Comparison of ENCODE assay signal across 30 cellular contexts in genomic region chr18:4789506-4789905, GRCh38.
"Had no signal": no experiment of that assay in that cellular context is flagged by ENCODE, and none has a peak within 500 bp of the region (broad histone marks: within the 10 kb centered on the region; RNA-seq: fewer than 3 reads in every experiment).

No MANE protein-coding gene starts in this region.

- H3K4me1 ChIP-seq: esophagus squamous epithelium, gastroesophageal sphincter, lower lobe of right lung, spleen, tibial artery, uterus had no signal

- H3K4me3 Mint-ChIP-seq: activated B cell treated with CpG ODN at 0.5 μM for 24 hours; activated CD4-positive, alpha-beta T cell treated with anti-CD3 and anti-CD28 coated beads for 36 hours; activated naive CD4-positive, alpha-beta T cell treated with anti-CD3 and anti-CD28 coated beads for 36 hours; activated naive CD8-positive, alpha-beta T cell treated with anti-CD3 and anti-CD28 coated beads, Interleukin-2, amount 10 ng/mL, durations not matched to agents 7 days and 5 days; activated T-cell treated with anti-CD3 and anti-CD28 coated beads, Interleukin-2, amount 50 U/mL, for 72 hours; endodermal cell; naive thymus-derived CD4-positive, alpha-beta T cell; neural crest cell; stimulated activated naive CD8-positive, alpha-beta T cell treated with anti-CD3 and anti-CD28 coated beads, Interleukin-15, Interleukin-2, amounts not matched to agents 100 ng/mL and 50 ng/mL, for 24 hours; T-helper 1 cell treated with Interleukin-12 subunit alpha and Interleukin-12 subunit beta and Interleukin-4 antibody, amounts not matched to agents 30 μg/mL and 1 μg/mL, for 36 hours had no signal

- H3K27ac ChIP-seq: coronary artery, esophagus squamous epithelium, gastroesophageal sphincter, lower lobe of right lung, spleen, tibial artery, uterus had no signal

- H3K4me1 Mint-ChIP-seq: activated B cell treated with CpG ODN at 0.5 μM for 24 hours; activated CD4-positive, alpha-beta T cell treated with anti-CD3 and anti-CD28 coated beads for 36 hours; activated naive CD8-positive, alpha-beta T cell treated with anti-CD3 and anti-CD28 coated beads, Interleukin-2, amount 10 ng/mL, durations not matched to agents 7 days and 5 days; endodermal cell; naive thymus-derived CD4-positive, alpha-beta T cell; neural crest cell had no signal

- H3K4me3 ChIP-seq: coronary artery, esophagus squamous epithelium, gastroesophageal sphincter, lower lobe of right lung, spleen, tibial artery, uterus had no signal

- H3K36me3 Mint-ChIP-seq: activated naive CD8-positive, alpha-beta T cell treated with anti-CD3 and anti-CD28 coated beads, Interleukin-2, amount 10 ng/mL, durations not matched to agents 7 days and 5 days; naive thymus-derived CD4-positive, alpha-beta T cell had no signal

- H3K9me3 Mint-ChIP-seq: activated naive CD4-positive, alpha-beta T cell treated with anti-CD3 and anti-CD28 coated beads for 36 hours had no signal

- H3K9me3 ChIP-seq: lower lobe of right lung, uterus had no signal

- ATAC-seq: activated CD4-positive, alpha-beta T cell treated with anti-CD3 and anti-CD28 coated beads for 36 hours; activated T-cell treated with anti-CD3 and anti-CD28 coated beads, Interleukin-2, amount 50 U/mL, for 72 hours; gastroesophageal sphincter; left colon; naive thymus-derived CD4-positive, alpha-beta T cell had no signal

- H3K36me3 ChIP-seq: esophagus squamous epithelium, gastroesophageal sphincter, lower lobe of right lung, spleen, tibial artery, uterus had no signal

- H3K27me3 ChIP-seq: esophagus squamous epithelium, gastroesophageal sphincter, spleen, tibial artery, uterus had no signal

- DNase-seq: activated B cell treated with CpG ODN at 0.5 μM for 24 hours; activated CD4-positive, alpha-beta T cell treated with anti-CD3 and anti-CD28 coated beads for 36 hours; activated CD4-positive, alpha-beta T cell treated with anti-CD3 and anti-CD28 coated beads, Interleukin-2, amount 50 U/mL, for 48 hours; activated CD8-positive, alpha-beta memory T cell treated with anti-CD3 and anti-CD28 coated beads, Interleukin-2, amount 50 U/mL, for 48 hours; activated effector memory CD4-positive, alpha-beta T cell treated with Interleukin-2 at 50 U/mL for 16 hours; activated naive CD4-positive, alpha-beta T cell treated with anti-CD3 and anti-CD28 coated beads for 36 hours; activated naive CD8-positive, alpha-beta T cell treated with anti-CD3 and anti-CD28 coated beads, Interleukin-2, amount 10 ng/mL, durations not matched to agents 7 days and 5 days; activated T-cell treated with anti-CD3 and anti-CD28 coated beads, Interleukin-2, amount 50 U/mL, for 72 hours; amygdala; cerebellar nuclear complex; endodermal cell; esophagus squamous epithelium; head of caudate nucleus; hypothalamus; islet precursor cell; left colon; lower lobe of right lung; naive thymus-derived CD4-positive, alpha-beta T cell; retina; spleen; stimulated activated CD4-positive, alpha-beta T cell treated with anti-CD3 and anti-CD28 coated beads, Interleukin-4, amount 100 ng/mL, for 24 hours; T1000; tibial artery; uterus had no signal

- H3K27ac Mint-ChIP-seq: activated B cell treated with CpG ODN at 0.5 μM for 24 hours; activated CD4-positive, alpha-beta T cell treated with anti-CD3 and anti-CD28 coated beads for 36 hours; activated naive CD4-positive, alpha-beta T cell treated with anti-CD3 and anti-CD28 coated beads for 36 hours; activated naive CD8-positive, alpha-beta T cell treated with anti-CD3 and anti-CD28 coated beads, Interleukin-2, amount 10 ng/mL, durations not matched to agents 7 days and 5 days; activated T-cell treated with anti-CD3 and anti-CD28 coated beads, Interleukin-2, amount 50 U/mL, for 72 hours; endodermal cell; naive thymus-derived CD4-positive, alpha-beta T cell; progenitor cell of endocrine pancreas; stimulated activated naive CD8-positive, alpha-beta T cell treated with anti-CD3 and anti-CD28 coated beads, Interleukin-15, Interleukin-2, amounts not matched to agents 100 ng/mL and 50 ng/mL, for 24 hours; T-helper 1 cell treated with Interleukin-12 subunit alpha and Interleukin-12 subunit beta and Interleukin-4 antibody, amounts not matched to agents 30 μg/mL and 1 μg/mL, for 36 hours had no signal

- H3K27me3 Mint-ChIP-seq: activated B cell treated with CpG ODN at 0.5 μM for 24 hours; activated CD4-positive, alpha-beta T cell treated with anti-CD3 and anti-CD28 coated beads for 36 hours; activated naive CD8-positive, alpha-beta T cell treated with anti-CD3 and anti-CD28 coated beads, Interleukin-2, amount 10 ng/mL, durations not matched to agents 7 days and 5 days; naive thymus-derived CD4-positive, alpha-beta T cell; progenitor cell of endocrine pancreas; stimulated activated naive CD8-positive, alpha-beta T cell treated with anti-CD3 and anti-CD28 coated beads, Interleukin-15, Interleukin-2, amounts not matched to agents 100 ng/mL and 50 ng/mL, for 24 hours had no signal
